In genomic region chr5:172958268-172959046, GRCh38 we compare ENCODE assay signal across 8 cellular contexts. TPM values are rescaled to one million over a fixed set of nuclear protein-coding genes. Genes with fewer than 3 reads are reported as not detected.
DNase-seq lines count a peak whose midpoint lies in the region; ATAC-seq and TF ChIP-seq lines count a peak whose summit lies in the region.

No MANE protein-coding gene starts in this region.

- H3K4me1 ChIP-seq in adipocyte (ENCODE audit: control insufficient read depth, insufficient read depth, low read length) = peaks cover 29% of the 10 kb centered on the region
- H3K4me1 ChIP-seq in urinary bladder (ENCODE audit: insufficient read depth) = peaks cover 2% of the 10 kb centered on the region

- DNase-seq in CD14-positive monocyte (ENCODE audit: low spot score) (peak; percentile 63), HuH-7 (ENCODE audit: low spot score) (peak; percentile 70), T-cell (peak in 33 of 34 experiments; percentile 8 to 60 (median 41)), adipocyte (ENCODE audit: low read depth) (peak; percentile 57), left ventricle myocardium superior (peak; percentile 80), putamen (ENCODE audit: low spot score) (peak; percentile 46)

- CTCF ChIA-PET in T-cell (lab: Charles Lee) = interaction anchor here (0.6 to 1.8 kb wide), 11 partner anchors 24 to 953 kb away, joined by 3 to 7 read pairs (median 4); partner anchors contain the start of genes ATP6V0E1 (in 1 of the 2) and BOD1 (in 1 of the 2)

- H3K27me3 ChIP-seq in adipocyte (replicated peaks; ENCODE audit: control insufficient read depth, insufficient read depth, low read length) = no peaks in the 10 kb centered on the region

- H3K4me3 Mint-ChIP-seq in CD14-positive monocyte (peak overlapping the region; percentile 83 to 97), T-cell (peak overlapping the region; percentile 92 to 98 (median 95))

- POLR2A ChIA-PET in T-cell (lab: Charles Lee) = interaction anchor here (0.6 to 1.0 kb wide), 5 partner anchors 10 to 1542 kb away, joined by 3 to 10 read pairs (median 4); no protein-coding TSS in a partner anchor

- peaks cover 7% of the 10 kb centered on the region for H3K36me3 ChIP-seq in adipocyte (ENCODE audit: control insufficient read depth, insufficient read depth, low read length, severe bottlenecking)
- no peaks in the 10 kb centered on the region for H3K36me3 ChIP-seq in urinary bladder (ENCODE audit: insufficient read depth)

- intact Hi-C loops in CD14-positive monocyte (cut with micrococcal nuclease) (loop anchor here in 1 of 2 donors (1.0 kb wide), 1 partner anchor 99 kb away; no protein-coding TSS in a partner anchor), left ventricle myocardium superior (cut with micrococcal nuclease) (no loop called here)

- H3K9me3 ChIP-seq in adipocyte (ENCODE audit: control insufficient read depth, low read length) = no peaks in the 10 kb centered on the region

- H3K27me3 Mint-ChIP-seq in CD14-positive monocyte (ENCODE audit: low read depth in 3 of 3) (peaks cover 5 to 15% (median 6%) of the 10 kb centered on the region in 3 donors), T-cell (no peaks in the 10 kb centered on the region)

- H3K27ac ChIP-seq in urinary bladder (ENCODE audit: low read depth) = peak overlapping the region; percentile 63

- no peak for TF ChIP-seq CTCF in CD14-positive monocyte (IDR thresholded peaks at IDR 0.05)

- H3K9ac ChIP-seq in adipocyte (ENCODE audit: low read length) = peak overlapping the region; percentile 97

- peak overlapping the region; percentile 93 to 98 (median 97) for H3K27ac Mint-ChIP-seq in CD14-positive monocyte
- H3K27ac Mint-ChIP-seq in T-cell = peak overlapping the region; percentile 95 to 97

- WGBS in urinary bladder = 3% methylated on average over 55 of the region's 55 CpGs

- peaks cover 13 to 16% of the 10 kb centered on the region in 2 donors for H3K36me3 Mint-ChIP-seq in CD14-positive monocyte
- H3K36me3 Mint-ChIP-seq in T-cell = peaks cover 10% of the 10 kb centered on the region

- peak; percentile 56 for ATAC-seq in GM21367 (IDR thresholded peaks at IDR 0.05; ENCODE audit: unreplicated experiment)
- ATAC-seq in T-cell (replicated peaks in 1 of 4) = peak; percentile 69 to 77 (median 74)
- peak; percentile 89 for ATAC-seq in left ventricle myocardium superior

- peaks cover 0 to 3% (median 0%) of the 10 kb centered on the region in 7 donors for H3K9me3 Mint-ChIP-seq in CD14-positive monocyte
- H3K9me3 Mint-ChIP-seq in T-cell = no peaks in the 10 kb centered on the region

- H3K4me1 Mint-ChIP-seq in CD14-positive monocyte (peaks cover 25% of the 10 kb centered on the region), T-cell (peaks cover 30 to 36% (median 30%) of the 10 kb centered on the region in 3 donors)

- peak overlapping the region; percentile 93 for H3K4me3 ChIP-seq in adipocyte (ENCODE audit: low read length)
- H3K4me3 ChIP-seq in urinary bladder (ENCODE audit: low read depth, low read length) = peak overlapping the region; percentile 75

RNA-seq across cellular contexts. Expression of gene RPL26L1, which starts 0.8 kb away (rescaled TPM):
- 10 to 100 TPM; 58.6 to 60.9 TPM for polyA plus RNA-seq in CD14-positive monocyte
- 10 to 100 TPM; 13.7 to 16.4 (median 14.0) TPM for total RNA-seq in T-cell
- 22.3 TPM for total RNA-seq in left ventricle myocardium superior
- total RNA-seq in urinary bladder = 24.5 TPM
- 47.4 TPM for polyA plus RNA-seq in urinary bladder

RNA-seq across cellular contexts. Expression of gene ATP6V0E1, which starts 25.1 kb away (rescaled TPM):
- polyA plus RNA-seq in CD14-positive monocyte = 100 to 1,000 TPM; 698 to 760 TPM
- 100 to 1,000 TPM in 4 of 5 donors, 10 to 100 TPM in 1; 81.6 to 156 (median 132) TPM for total RNA-seq in T-cell
- 153 TPM for total RNA-seq in left ventricle myocardium superior
- total RNA-seq in urinary bladder = 118 TPM
- 324 TPM for polyA plus RNA-seq in urinary bladder

Comparison
In these comparisons a context has a peak if more than half of its experiments do, and no peak if none do; other contexts are left out.
1. Peak in every context shown above with its lines: DNase-seq, ATAC-seq, H3K4me3 ChIP-seq and H3K27ac ChIP-seq.